In the genomic region with DNA sequence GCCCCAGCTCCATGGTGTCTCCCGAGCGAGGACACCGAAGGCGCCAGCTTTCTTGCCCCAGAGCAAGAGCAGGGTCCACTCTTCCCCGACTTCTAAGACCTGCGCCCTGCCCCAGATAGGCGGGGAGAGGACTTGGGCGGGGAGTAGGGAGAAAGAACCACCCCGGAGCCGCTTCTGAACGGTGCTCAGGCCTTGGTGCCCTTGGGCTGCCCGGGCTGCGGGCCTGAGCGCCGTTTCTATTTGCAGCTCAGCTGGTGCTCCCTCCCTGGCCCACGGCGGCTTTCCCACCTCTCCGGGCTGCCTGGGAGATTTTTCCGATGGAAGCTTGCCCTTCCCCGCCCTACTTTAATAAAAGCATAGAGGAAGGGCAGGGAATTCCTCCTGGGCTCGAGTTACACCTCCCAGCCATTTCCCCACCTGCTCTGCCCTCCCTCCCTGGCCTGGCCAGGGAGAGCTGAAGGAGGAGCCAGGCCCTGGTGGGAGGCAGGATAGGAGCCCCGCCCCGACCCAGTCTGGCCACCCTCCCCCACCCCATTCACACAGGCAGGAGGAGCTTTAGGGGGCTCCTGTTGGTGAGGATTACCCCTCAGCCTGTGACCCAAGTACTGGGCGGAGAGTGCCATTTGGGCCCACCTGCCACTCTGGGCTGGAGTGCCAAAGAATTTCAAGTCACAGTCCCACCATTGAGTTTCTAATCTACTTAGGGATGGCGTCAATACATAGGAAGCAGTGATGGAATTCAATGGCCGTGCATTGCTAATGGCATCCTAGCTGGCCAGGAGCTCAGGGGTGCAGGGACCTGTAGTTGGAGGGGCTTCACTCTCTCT, we compare ENCODE assay signal across 1 cellular context.
TF ChIP-seq lines count a peak whose summit lies in the region.

No MANE protein-coding gene starts in this region.

TF ChIP-seq in endothelial cell of umbilical vein, 7 proteins besides CTCF, POLR2A, EP300 and RAD21:
- no peak for TF ChIP-seq JUN (IDR thresholded peaks at IDR 0.05; ENCODE audit: borderline replicate concordance, insufficient read depth, insufficient read length, low read depth)
- no peak for TF ChIP-seq POLR2AphosphoS5 (IDR thresholded peaks at IDR 0.05; ENCODE audit: insufficient read depth, low read depth, low read length)
- no peak for TF ChIP-seq GATA2 (IDR thresholded peaks at IDR 0.05; ENCODE audit: insufficient read depth, insufficient read length, low read depth, low read length)
- TF ChIP-seq MYC (IDR thresholded peaks at IDR 0.05; ENCODE audit: low read depth, low read length), result no peak
- TF ChIP-seq, protein P1, sequence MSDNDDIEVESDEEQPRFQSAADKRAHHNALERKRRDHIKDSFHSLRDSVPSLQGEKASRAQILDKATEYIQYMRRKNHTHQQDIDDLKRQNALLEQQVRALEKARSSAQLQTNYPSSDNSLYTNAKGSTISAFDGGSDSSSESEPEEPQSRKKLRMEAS (IDR thresholded peaks at IDR 0.05; ENCODE audit: insufficient read depth, insufficient read length), result no peak
- no peak for TF ChIP-seq EZH2 (IDR thresholded peaks at IDR 0.05; ENCODE audit: borderline replicate concordance, low read depth, low read length, severe bottlenecking)
- no peak for TF ChIP-seq FOS (IDR thresholded peaks at IDR 0.05; ENCODE audit: borderline replicate concordance, insufficient read depth, low read length)
TF ChIP-seq in endothelial cell of umbilical vein: peak in this region for 0.
